In the genomic region with DNA sequence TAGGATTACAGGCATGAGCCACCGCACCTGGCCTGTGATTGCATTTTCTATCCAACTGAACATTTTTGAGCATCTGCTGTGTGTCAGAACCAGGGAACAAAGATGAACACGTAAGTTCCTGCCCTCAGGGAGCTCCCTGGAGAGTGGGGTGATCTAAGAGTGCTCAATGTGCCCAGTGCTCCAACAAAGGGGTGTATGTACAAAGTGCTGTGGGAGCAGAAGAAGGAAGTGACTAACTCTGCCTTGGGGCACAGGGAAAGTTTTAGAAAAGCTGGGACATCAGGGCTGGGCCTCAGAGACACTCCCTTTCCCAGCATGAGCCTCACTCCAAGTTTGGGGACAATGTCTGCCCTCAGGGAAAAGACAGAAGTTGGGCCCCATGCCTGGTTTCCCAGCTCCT, we compare ENCODE assay signal across 29 cellular contexts. TPM values are rescaled to one million over a fixed set of nuclear protein-coding genes. Genes with fewer than 3 reads are reported as not detected.
"Had no signal": no experiment of that assay in that cellular context is flagged by ENCODE, and none has a peak within 500 bp of the region (broad histone marks: within the 10 kb centered on the region; RNA-seq: fewer than 3 reads in every experiment).

No MANE protein-coding gene starts in this region.

- H3K9ac ChIP-seq: neural progenitor cell had no signal

- ATAC-seq: activated naive CD4-positive, alpha-beta T cell treated with anti-CD3 and anti-CD28 coated beads, Interleukin-2, amount 50 U/mL, for 72 hours; activated T-helper 17 cell treated with anti-CD3 and anti-CD28 coated beads, Interleukin-2, amount 50 U/mL, for 72 hours; left lung; naive thymus-derived CD8-positive, alpha-beta T cell; WTC11 had no signal

- H3K27ac ChIP-seq: left lung, neural progenitor cell, sigmoid colon, testis, vagina had no signal

- H3K27me3 Mint-ChIP-seq: activated T-cell treated with anti-CD3 and anti-CD28 coated beads, Interleukin-2, amount 50 U/mL, for 24 hours; activated T-helper 17 cell treated with anti-CD3 and anti-CD28 coated beads, Interleukin-2, amount 50 U/mL, for 72 hours; type B pancreatic cell had no signal

- H3K4me1 Mint-ChIP-seq: activated T-helper 17 cell treated with anti-CD3 and anti-CD28 coated beads, Interleukin-2, amount 50 U/mL, for 72 hours; brain; immature natural killer cell; naive thymus-derived CD8-positive, alpha-beta T cell had no signal

- H3K4me3 Mint-ChIP-seq: activated T-cell treated with anti-CD3 and anti-CD28 coated beads, Interleukin-2, amount 50 U/mL, for 24 hours; activated T-helper 17 cell treated with anti-CD3 and anti-CD28 coated beads, Interleukin-2, amount 50 U/mL, for 72 hours; brain; immature natural killer cell; mesothelial cell of epicardium; naive thymus-derived CD8-positive, alpha-beta T cell; neural progenitor cell; type B pancreatic cell; WTC11 had no signal

- H3K4me1 ChIP-seq: left lung, neural progenitor cell, sigmoid colon, testis, vagina had no signal

- H3K4me3 ChIP-seq: left lung, lung, neural progenitor cell, sigmoid colon, smooth muscle cell, testis, vagina had no signal

- H3K27ac Mint-ChIP-seq: activated naive CD4-positive, alpha-beta T cell treated with anti-CD3 and anti-CD28 coated beads, Interleukin-2, amount 50 U/mL, for 72 hours; activated T-cell treated with anti-CD3 and anti-CD28 coated beads, Interleukin-2, amount 50 U/mL, for 24 hours; activated T-helper 17 cell treated with anti-CD3 and anti-CD28 coated beads, Interleukin-2, amount 50 U/mL, for 72 hours; brain; immature natural killer cell; naive thymus-derived CD8-positive, alpha-beta T cell; neural progenitor cell; type B pancreatic cell; WTC11 had no signal

- H3K4me2 ChIP-seq: neural progenitor cell, smooth muscle cell had no signal

- H3K9me3 Mint-ChIP-seq: activated naive CD4-positive, alpha-beta T cell treated with anti-CD3 and anti-CD28 coated beads, Interleukin-2, amount 50 U/mL, for 72 hours; activated T-cell treated with anti-CD3 and anti-CD28 coated beads, Interleukin-2, amount 50 U/mL, for 24 hours; activated T-helper 17 cell treated with anti-CD3 and anti-CD28 coated beads, Interleukin-2, amount 50 U/mL, for 72 hours; brain; immature natural killer cell; mesothelial cell of epicardium; naive thymus-derived CD8-positive, alpha-beta T cell; neural progenitor cell had no signal

- H3K36me3 Mint-ChIP-seq: activated naive CD4-positive, alpha-beta T cell treated with anti-CD3 and anti-CD28 coated beads, Interleukin-2, amount 50 U/mL, for 72 hours; brain; immature natural killer cell; mesothelial cell of epicardium; naive thymus-derived CD8-positive, alpha-beta T cell; neural progenitor cell; type B pancreatic cell; WTC11 had no signal

- H3K9me3 ChIP-seq: left lung, sigmoid colon, testis, vagina had no signal

- H2AFZ ChIP-seq: neural progenitor cell had no signal

- DNase-seq: activated CD4-positive, alpha-beta T cell treated with anti-CD3 and anti-CD28 coated beads, Interleukin-2, amount 50 U/mL, for 4 hours; activated CD8-positive, alpha-beta memory T cell treated with anti-CD3 and anti-CD28 coated beads for 24 hours; activated CD8-positive, alpha-beta memory T cell treated with anti-CD3 and anti-CD28 coated beads, Interleukin-2, amount 50 U/mL, for 4 hours; activated T-cell treated with anti-CD3 and anti-CD28 coated beads, Interleukin-2, amount 50 U/mL, for 24 hours; aorta; central memory CD4-positive, alpha-beta T cell; dermis blood vessel endothelial cell; effector CD8-positive, alpha-beta T cell; immature natural killer cell; kidney glomerular epithelial cell; left lung; naive thymus-derived CD8-positive, alpha-beta T cell; retina; sigmoid colon; stimulated activated CD4-positive, alpha-beta T cell treated with anti-CD3 and anti-CD28 coated beads, Interleukin-15, amount 100 ng/mL, for 24 hours; stimulated activated CD8-positive, alpha-beta memory T cell treated with anti-CD3 and anti-CD28 coated beads, Interleukin-4, amount 100 ng/mL, for 48 hours; stimulated activated naive CD4-positive, alpha-beta T cell; T1000; testis had no signal

- H3K27me3 ChIP-seq: left lung, neural progenitor cell, sigmoid colon, testis, vagina had no signal

- H3K36me3 ChIP-seq: left lung, neural progenitor cell, sigmoid colon, vagina had no signal

RNA-seq across cellular contexts. Expression of gene BNC1, which starts 27.6 kb away (rescaled TPM):
- total RNA-seq: activated naive CD4-positive, alpha-beta T cell treated with anti-CD3 and anti-CD28 coated beads, Interleukin-2, amount 50 U/mL, for 72 hours; activated T-helper 17 cell treated with anti-CD3 and anti-CD28 coated beads, Interleukin-2, amount 50 U/mL, for 72 hours; naive thymus-derived CD8-positive, alpha-beta T cell had no signal
- polyA plus RNA-seq: aorta; immature natural killer cell; naive thymus-derived CD8-positive, alpha-beta T cell had no signal
